ENCODE assay signal across 7 cellular contexts in the genomic region with DNA sequence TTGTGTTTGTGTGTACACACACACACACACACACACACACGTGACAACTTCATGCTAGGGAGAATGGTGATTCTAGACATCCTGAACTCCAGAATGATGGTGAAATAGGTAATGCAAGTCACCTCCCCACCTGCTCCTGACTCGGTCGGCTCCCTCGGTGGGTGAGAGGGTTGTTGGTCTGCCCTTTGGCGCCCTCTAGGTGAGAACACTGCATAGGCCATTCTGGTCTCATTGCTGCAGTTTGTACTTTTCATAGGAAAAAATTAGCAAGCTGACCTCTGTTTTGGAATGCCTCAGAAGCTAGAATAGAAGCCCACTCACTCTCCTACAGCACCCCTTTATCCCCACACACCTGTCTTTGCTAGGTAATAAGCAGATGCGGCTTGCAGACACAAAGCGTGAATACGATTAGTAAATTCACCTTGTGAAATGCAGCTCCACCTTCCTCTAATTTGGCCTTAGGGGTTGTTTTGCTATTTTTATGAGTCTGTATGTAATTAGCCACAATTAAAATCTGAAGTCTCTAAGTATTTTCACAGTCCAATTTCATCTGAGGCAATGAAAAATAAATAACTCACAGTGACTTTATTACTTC.
DNase-seq lines count a peak whose midpoint lies in the region; ATAC-seq and FAIRE-seq lines count a peak whose summit lies in the region.

No MANE protein-coding gene starts in this region.

- no peak for ATAC-seq in GM21423 (IDR thresholded peaks at IDR 0.05; ENCODE audit: unreplicated experiment)

- DNase-seq in GM18507 (ENCODE audit: extremely low spot score, insufficient read length, low read depth): peak; percentile 12
- DNase-seq in NCI-H1092 treated with DMSO at 0.1 percent for 48 hours (lab: John Stamatoyannopoulos, UW): peak; percentile 78
- peak; percentile 46 for DNase-seq in SKM-1 treated with dmso at 0.1 percent for 144 hours (lab: John Stamatoyannopoulos, UW; ENCODE audit: unreplicated experiment)
- DNase-seq in anterior cingulate cortex (lab: John Stamatoyannopoulos, UW): peak in 32 of 58 donors; percentile 1 to 60 (median 12)
- peak; percentile 83 for DNase-seq in iPS-NIHi7 (ENCODE audit: extremely low spot score)
- peak; percentile 59 for DNase-seq in stimulated activated CD4-positive, alpha-beta T cell treated with anti-CD3 and anti-CD28 coated beads, Interleukin-1b, Interleukin-23, amount 100 ng/mL, for 48 hours

- FAIRE-seq in GM18507 (lab: Jason Lieb, UNC): peak; percentile 65

Comparison
In these comparisons a context has a peak if more than half of its experiments do, and no peak if none do; other contexts are left out.
1. DNase-seq: peak in every context shown above with its lines; median percentile 83 in iPS-NIHi7; 78 in NCI-H1092 treated with DMSO at 0.1 percent for 48 hours; 59 in stimulated activated CD4-positive, alpha-beta T cell treated with anti-CD3 and anti-CD28 coated beads, Interleukin-1b, Interleukin-23, amount 100 ng/mL, for 48 hours; 46 in SKM-1 treated with dmso at 0.1 percent for 144 hours; 12 in GM18507; 12 in anterior cingulate cortex.